Comparison of ENCODE assay signal across 21 cellular contexts in the genomic region with DNA sequence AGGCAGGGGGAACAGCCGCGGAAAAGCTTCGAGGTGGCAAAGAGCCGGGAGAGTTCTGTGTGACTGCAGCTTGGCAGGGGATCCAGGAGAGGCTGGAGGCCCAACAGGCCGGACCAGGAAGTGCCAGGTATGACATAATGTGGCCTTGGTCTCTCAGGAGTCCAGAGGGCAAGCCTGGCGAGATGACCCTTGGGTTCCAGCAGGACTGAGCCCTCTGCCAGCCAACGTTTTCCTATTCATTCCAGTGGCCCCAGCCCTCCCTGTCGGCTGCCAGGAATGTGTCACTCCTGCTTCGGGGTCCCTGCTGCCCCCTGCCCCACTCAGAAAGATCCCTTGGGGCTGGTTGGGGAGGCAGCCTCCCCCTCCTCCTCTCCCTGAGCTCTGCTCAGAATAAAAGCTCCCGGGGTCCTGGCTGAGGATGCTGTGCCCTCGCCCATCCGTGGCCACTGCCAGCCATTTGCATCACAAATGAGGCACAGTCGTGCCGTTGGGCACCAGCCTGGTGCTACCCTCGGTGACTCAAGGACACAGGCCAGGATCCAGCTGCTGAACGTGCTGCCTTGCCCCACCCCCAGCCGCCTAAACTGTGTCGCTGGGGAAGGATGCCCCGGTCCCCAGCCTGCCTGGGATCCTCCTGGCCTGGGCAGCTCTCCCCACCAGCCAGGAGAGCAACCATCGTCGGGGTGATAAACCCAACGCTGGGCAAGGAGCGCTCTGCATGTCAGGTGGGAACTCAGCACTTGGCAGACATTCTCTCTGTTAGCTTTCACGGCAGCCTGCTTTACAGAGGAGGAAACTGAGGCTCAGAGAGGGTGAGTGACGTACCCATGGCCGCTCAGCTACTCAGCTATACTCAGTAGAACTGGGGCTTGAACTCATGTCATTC. TPM values are rescaled to one million over a fixed set of nuclear protein-coding genes. Genes with fewer than 3 reads are reported as not detected.
DNase-seq lines count a peak whose midpoint lies in the region; ATAC-seq, FAIRE-seq and TF ChIP-seq lines count a peak whose summit lies in the region.
"Had no signal": no experiment of that assay in that cellular context is flagged by ENCODE, and none has a peak within 500 bp of the region (broad histone marks: within the 10 kb centered on the region; RNA-seq: fewer than 3 reads in every experiment).

No MANE protein-coding gene starts in this region.

- DNase-seq in NCI-H526 treated with DMSO at 0.1 percent for 48 hours (lab: John Stamatoyannopoulos, UW): peak; percentile 84
- peak; percentile 75 for DNase-seq in globus pallidus (ENCODE audit: low spot score)
- DNase-seq in pancreas: peak in 4 of 6 donors; percentile 34 to 58 (median 54)
- no peak for DNase-seq in activated T-helper 2 cell treated with anti-CD3 and anti-CD28 coated beads, Interferon-gamma antibody, Interleukin-2, Interleukin-4, amounts not matched to agents 10 μg/mL and 5 μg/mL and 100 μg/mL, durations not matched to agents 14 hours and 24 hours and 36 hours (ENCODE audit: low spot score)
- no peak for DNase-seq in mesenchymal stem cell
- DNase-seq in stimulated activated CD8-positive, alpha-beta memory T cell treated with anti-CD3 and anti-CD28 coated beads, Interleukin-4, amount 100 ng/mL, for 48 hours: no peak
- DNase-seq in SK-N-SH: no peak
- DNase-seq: activated CD4-positive, alpha-beta T cell treated with anti-CD3 and anti-CD28 coated beads, Interleukin-2, amount 50 U/mL, for 1 hour; activated naive CD4-positive, alpha-beta T cell treated with anti-CD3 and anti-CD28 coated beads, Interleukin-2, amount 10 ng/mL, durations not matched to agents 7 days and 5 days; activated T-cell treated with anti-CD3 and anti-CD28 coated beads for 4 hours; dermis blood vessel endothelial cell; GF-D8; NCI-H2029 treated with DMSO at 0.1 percent for 48 hours; NCI-H524 treated with DMSO at 0.1 percent for 48 hours; Peyer's patch; sigmoid colon; SW 1271 had no signal

- H3K4me3 Mint-ChIP-seq in activated T-helper 2 cell treated with anti-CD3 and anti-CD28 coated beads, Interferon-gamma antibody, Interleukin-2, Interleukin-4, amounts not matched to agents 10 μg/mL and 5 μg/mL and 100 μg/mL, durations not matched to agents 14 hours and 24 hours and 36 hours (ENCODE audit: low read depth): no peak overlapping the region
- H3K4me3 Mint-ChIP-seq: activated naive CD4-positive, alpha-beta T cell treated with anti-CD3 and anti-CD28 coated beads, Interleukin-2, amount 10 ng/mL, durations not matched to agents 7 days and 5 days; brain; nephron had no signal

- H3K9me3 ChIP-seq in pancreas (no peaks in the 10 kb centered on the region), mesenchymal stem cell (ENCODE audit: control insufficient read depth, low read length) (no peaks in the 10 kb centered on the region), SK-N-SH (no peaks in the 10 kb centered on the region)
- H3K9me3 ChIP-seq: gastrocnemius medialis, Peyer's patch, sigmoid colon had no signal

- H3K36me3 Mint-ChIP-seq in activated T-helper 2 cell treated with anti-CD3 and anti-CD28 coated beads, Interferon-gamma antibody, Interleukin-2, Interleukin-4, amounts not matched to agents 10 μg/mL and 5 μg/mL and 100 μg/mL, durations not matched to agents 14 hours and 24 hours and 36 hours (ENCODE audit: low read depth): no peaks in the 10 kb centered on the region
- H3K36me3 Mint-ChIP-seq: brain had no signal

- POLR2A ChIA-PET in SK-N-SH (lab: Yijun Ruan, JAX): no interaction called here

- TF ChIP-seq EP300 in SK-N-SH (IDR thresholded peaks at IDR 0.05; ENCODE audit: borderline replicate concordance in 1 of 2, low read depth in 1 of 2, low read length in 1 of 2): no peak

- intact Hi-C loops in pancreas (cut with DNase I): no loop called here
- intact Hi-C loops in activated T-helper 2 cell treated with anti-CD3 and anti-CD28 coated beads, Interferon-gamma antibody, Interleukin-2, Interleukin-4, amounts not matched to agents 10 μg/mL and 5 μg/mL and 100 μg/mL, durations not matched to agents 14 hours and 24 hours and 36 hours (cut with micrococcal nuclease): no loop called here

- peaks cover 40% of the 10 kb centered on the region for H3K4me1 Mint-ChIP-seq in activated T-helper 2 cell treated with anti-CD3 and anti-CD28 coated beads, Interferon-gamma antibody, Interleukin-2, Interleukin-4, amounts not matched to agents 10 μg/mL and 5 μg/mL and 100 μg/mL, durations not matched to agents 14 hours and 24 hours and 36 hours (ENCODE audit: low read depth)

- no peak overlapping the region for H3K27ac Mint-ChIP-seq in activated T-helper 2 cell treated with anti-CD3 and anti-CD28 coated beads, Interferon-gamma antibody, Interleukin-2, Interleukin-4, amounts not matched to agents 10 μg/mL and 5 μg/mL and 100 μg/mL, durations not matched to agents 14 hours and 24 hours and 36 hours
- H3K27ac Mint-ChIP-seq: activated naive CD4-positive, alpha-beta T cell treated with anti-CD3 and anti-CD28 coated beads, Interleukin-2, amount 10 ng/mL, durations not matched to agents 7 days and 5 days; nephron had no signal

- H3K27me3 ChIP-seq in pancreas: no peaks in the 10 kb centered on the region
- H3K27me3 ChIP-seq in mesenchymal stem cell (ENCODE audit: control insufficient read depth in 1 of 2, insufficient read depth in 1 of 2, low read length in 2 of 2): peaks cover 0 to 17% of the 10 kb centered on the region in 2 experiments
- H3K27me3 ChIP-seq in SK-N-SH (ENCODE audit: insufficient read depth): no peaks in the 10 kb centered on the region
- H3K27me3 ChIP-seq: gastrocnemius medialis, Peyer's patch, sigmoid colon had no signal

- H3K9ac ChIP-seq in mesenchymal stem cell (ENCODE audit: low read length) (no peak overlapping the region), SK-N-SH (no peak overlapping the region)

- no peak overlapping the region for H2BK120ac ChIP-seq in mesenchymal stem cell (ENCODE audit: low read depth, low read length)

- H3K36me3 ChIP-seq in pancreas (no peaks in the 10 kb centered on the region), mesenchymal stem cell (ENCODE audit: control insufficient read depth in 1 of 2, insufficient read depth in 2 of 2, low read depth in 1 of 2, low read length in 2 of 2) (no peaks in the 10 kb centered on the region), SK-N-SH (replicated peaks in 1 of 2; ENCODE audit: control insufficient read depth in 1 of 2, insufficient read depth in 2 of 2, low read length in 1 of 2) (no peaks in the 10 kb centered on the region)
- H3K36me3 ChIP-seq: gastrocnemius medialis, Peyer's patch, sigmoid colon had no signal

- H3K27ac ChIP-seq in C4-2B (peak overlapping the region; percentile 54), pancreas (peak overlapping the region in 1 of 4 donors; percentile 16), mesenchymal stem cell (ENCODE audit: low read length, poor library complexity, severe bottlenecking) (no peak overlapping the region), SK-N-SH (ENCODE audit: low read depth in 2 of 2, low read length in 1 of 2) (no peak overlapping the region)
- H3K27ac ChIP-seq: gastrocnemius medialis, Peyer's patch, sigmoid colon had no signal

- no peak overlapping the region for H2BK15ac ChIP-seq in mesenchymal stem cell (ENCODE audit: low read depth, poor library complexity, severe bottlenecking)

- H3K27me3 Mint-ChIP-seq in activated T-helper 2 cell treated with anti-CD3 and anti-CD28 coated beads, Interferon-gamma antibody, Interleukin-2, Interleukin-4, amounts not matched to agents 10 μg/mL and 5 μg/mL and 100 μg/mL, durations not matched to agents 14 hours and 24 hours and 36 hours (ENCODE audit: low read depth): peaks cover 2% of the 10 kb centered on the region

- no peaks in the 10 kb centered on the region for H3F3A ChIP-seq in SK-N-SH (replicated peaks; ENCODE audit: insufficient read depth)

- TF ChIP-seq RAD21 in SK-N-SH (IDR thresholded peaks at IDR 0.05; ENCODE audit: low read length): no peak

- H2AK5ac ChIP-seq in mesenchymal stem cell (ENCODE audit: low read length, severe bottlenecking): no peak overlapping the region

- no peak overlapping the region for H3K4me3 ChIP-seq in pancreas
- no peak overlapping the region for H3K4me3 ChIP-seq in mesenchymal stem cell (ENCODE audit: insufficient read depth in 1 of 2, low read depth in 1 of 2, low read length in 2 of 2)
- no peak overlapping the region for H3K4me3 ChIP-seq in SK-N-SH (ENCODE audit: low read depth in 2 of 2, low read length in 1 of 2)
- H3K4me3 ChIP-seq: gastrocnemius medialis, Peyer's patch, sigmoid colon had no signal

- TF ChIP-seq CTCF in C4-2B (conservative IDR thresholded peaks at IDR 0.05): no peak
- no peak for TF ChIP-seq CTCF in pancreas (IDR thresholded peaks at IDR 0.05)
- no peak for TF ChIP-seq CTCF in SK-N-SH (IDR thresholded peaks at IDR 0.05)

- H2BK5ac ChIP-seq in mesenchymal stem cell (ENCODE audit: low read depth, low read length, poor library complexity, severe bottlenecking): no peak overlapping the region

- CTCF ChIA-PET in SK-N-SH (lab: Yijun Ruan, JAX): interaction anchor here (1.5 kb wide), 1 partner anchor 10 kb away, joined by 5 read pairs; no protein-coding TSS in a partner anchor

- H3K4me1 ChIP-seq in pancreas (peaks cover 0 to 3% (median 0%) of the 10 kb centered on the region in 3 donors), mesenchymal stem cell (ENCODE audit: control insufficient read depth, insufficient read depth, low read depth, low read length) (peaks cover 20% of the 10 kb centered on the region), SK-N-SH (ENCODE audit: control insufficient read depth in 1 of 2, insufficient read depth in 2 of 2, low read depth in 1 of 2, low read length in 1 of 2) (no peaks in the 10 kb centered on the region)

- H3K4me2 ChIP-seq in mesenchymal stem cell (ENCODE audit: low read length, poor library complexity, severe bottlenecking): no peak overlapping the region
- H3K4me2 ChIP-seq in SK-N-SH: no peak overlapping the region

- no peaks in the 10 kb centered on the region for H4K20me1 ChIP-seq in SK-N-SH (ENCODE audit: insufficient read depth)

- H2AFZ ChIP-seq in mesenchymal stem cell (ENCODE audit: low read depth, low read length) (no peak overlapping the region), SK-N-SH (ENCODE audit: low read depth) (no peak overlapping the region)

- FAIRE-seq in pancreas (lab: Jason Lieb, UNC): no peak

- H3K79me1 ChIP-seq in mesenchymal stem cell (replicated peaks; ENCODE audit: low read length, poor library complexity, severe bottlenecking): no peaks in the 10 kb centered on the region

- no peak overlapping the region for H3K23ac ChIP-seq in mesenchymal stem cell (ENCODE audit: low read length in 2 of 2)

- H4K91ac ChIP-seq in mesenchymal stem cell (ENCODE audit: low read length): no peak overlapping the region

- no peak overlapping the region for H4K8ac ChIP-seq in mesenchymal stem cell (ENCODE audit: low read length)

- peak; percentile 56 to 86 (median 82) for ATAC-seq in pancreas
- ATAC-seq: gastrocnemius medialis had no signal

- H3K79me2 ChIP-seq in SK-N-SH (ENCODE audit: insufficient read depth): no peaks in the 10 kb centered on the region

- H2BK12ac ChIP-seq in mesenchymal stem cell (ENCODE audit: low read length in 2 of 2): no peak overlapping the region

- H3K18ac ChIP-seq in mesenchymal stem cell (ENCODE audit: low read depth in 1 of 2, low read length in 2 of 2): no peak overlapping the region

- 46 to 49% methylated on average over 25 to 26 of the region's 26 CpGs for WGBS in pancreas, 2 donors
- WGBS in mesenchymal stem cell: 80% methylated on average over 26 of the region's 26 CpGs
- WGBS in SK-N-SH (ENCODE audit: low lambda C conversion rate): 77% methylated on average over 21 of the region's 26 CpGs

- no peak overlapping the region for H3K4ac ChIP-seq in mesenchymal stem cell (ENCODE audit: low read depth in 1 of 2, low read length in 2 of 2)

- no peaks in the 10 kb centered on the region for H3K9me3 Mint-ChIP-seq in activated T-helper 2 cell treated with anti-CD3 and anti-CD28 coated beads, Interferon-gamma antibody, Interleukin-2, Interleukin-4, amounts not matched to agents 10 μg/mL and 5 μg/mL and 100 μg/mL, durations not matched to agents 14 hours and 24 hours and 36 hours
- H3K9me3 Mint-ChIP-seq: activated naive CD4-positive, alpha-beta T cell treated with anti-CD3 and anti-CD28 coated beads, Interleukin-2, amount 10 ng/mL, durations not matched to agents 7 days and 5 days; nephron had no signal

- H3K14ac ChIP-seq in mesenchymal stem cell (ENCODE audit: low read length in 2 of 2): no peak overlapping the region

- no peaks in the 10 kb centered on the region for H3K9me2 ChIP-seq in SK-N-SH

RNA-seq across cellular contexts. Expression of a gene that starts 37.7 kb away (rescaled TPM):
- total RNA-seq in pancreas: 1 to 10 TPM; 3.9 to 10.0 (median 5.3) TPM
- polyA plus RNA-seq in pancreas (10 to 100 TPM in 1 of 2 donors, 1 to 10 TPM in 1; 9.7 to 13.1 TPM), SK-N-SH (2012; rRNA removed) (8.8 and 11.5 TPM in 2 replicates)
- total RNA-seq in activated T-helper 2 cell treated with anti-CD3 and anti-CD28 coated beads, Interferon-gamma antibody, Interleukin-2, Interleukin-4, amounts not matched to agents 10 μg/mL and 5 μg/mL and 100 μg/mL, durations not matched to agents 14 hours and 24 hours and 36 hours: 88.9 and 89.5 TPM in 2 replicates
- polyA plus RNA-seq in mesenchymal stem cell (2013, experiment 1 of 2): 4.6 TPM
- polyA plus RNA-seq in mesenchymal stem cell (2013, experiment 2 of 2): 4.8 TPM
- polyA plus RNA-seq in SK-N-SH (2012; cell fraction: cytosol; rRNA removed): 6.7 and 10.6 TPM in 2 replicates
- polyA plus RNA-seq in SK-N-SH (2012; cell fraction: nucleus; rRNA removed): 8.7 and 11.0 TPM in 2 replicates

Comparison
In these comparisons a context has a peak if more than half of its experiments do, and no peak if none do; other contexts are left out.
1. DNase-seq: peak in NCI-H526 treated with DMSO at 0.1 percent for 48 hours (single experiment), globus pallidus (single experiment) and pancreas (4 of 6); none in activated T-helper 2 cell treated with anti-CD3 and anti-CD28 coated beads, Interferon-gamma antibody, Interleukin-2, Interleukin-4, amounts not matched to agents 10 μg/mL and 5 μg/mL and 100 μg/mL, durations not matched to agents 14 hours and 24 hours and 36 hours (single experiment), mesenchymal stem cell (single experiment), stimulated activated CD8-positive, alpha-beta memory T cell treated with anti-CD3 and anti-CD28 coated beads, Interleukin-4, amount 100 ng/mL, for 48 hours (single experiment) and SK-N-SH (single experiment).